8 cellular contexts compared by ENCODE assay signal in the genomic region with DNA sequence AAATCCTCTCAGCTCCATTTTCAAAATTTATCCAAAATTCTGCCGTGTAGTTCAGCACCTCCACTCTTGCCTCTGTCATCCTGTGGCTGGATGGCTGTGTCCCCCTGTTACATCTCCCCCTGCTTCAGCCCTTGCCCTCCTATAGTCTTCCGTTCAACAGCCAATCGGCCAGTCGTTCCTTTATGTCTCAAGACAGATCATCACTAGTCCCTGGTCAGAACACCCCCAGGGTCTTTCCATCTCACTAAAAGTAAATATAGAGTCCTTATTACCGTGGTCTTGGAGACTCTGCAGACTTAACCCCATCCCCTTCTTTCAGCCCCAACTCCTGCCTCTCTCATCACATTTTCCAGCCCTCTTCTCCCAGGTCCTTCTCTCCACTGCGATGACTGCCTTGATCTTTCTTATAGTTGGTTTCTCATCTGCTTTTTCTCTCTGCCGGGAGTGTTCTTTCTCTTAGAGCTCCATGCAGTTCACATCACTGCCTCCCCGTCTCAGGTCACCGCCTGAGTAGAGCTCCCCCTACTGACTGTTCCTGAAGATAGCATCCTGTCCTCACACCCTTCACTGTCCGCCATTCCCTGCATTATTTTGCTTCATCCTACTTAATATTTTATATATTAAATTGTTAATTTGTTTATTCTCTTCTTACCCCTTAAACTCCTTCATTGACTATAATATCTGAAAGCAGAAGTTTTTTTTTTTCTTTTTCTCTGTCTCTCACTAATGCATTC.
DNase-seq lines count a peak whose midpoint lies in the region; ATAC-seq and TF ChIP-seq lines count a peak whose summit lies in the region.

No MANE protein-coding gene starts in this region.

- ATAC-seq in GM19025 (IDR thresholded peaks at IDR 0.05; ENCODE audit: low read depth, unreplicated experiment) (peak; percentile 56), HG02981 (IDR thresholded peaks at IDR 0.05; ENCODE audit: unreplicated experiment) (peak; percentile 84), psoas muscle (no peak)
- ATAC-seq in CD4-positive, alpha-beta T cell (ENCODE audit: poor library complexity): no peak

- H3K9me3 ChIP-seq in endodermal cell (ENCODE audit: control insufficient read depth, low read length) (no peaks in the 10 kb centered on the region), psoas muscle (no peaks in the 10 kb centered on the region)
- H3K9me3 ChIP-seq in CD4-positive, alpha-beta T cell (ENCODE audit: control insufficient read depth, low read length): no peaks in the 10 kb centered on the region

- H3K27ac ChIP-seq in endodermal cell (ENCODE audit: low read depth, low read length) (no peak overlapping the region), psoas muscle (no peak overlapping the region)
- H3K27ac ChIP-seq in CD4-positive, alpha-beta T cell (ENCODE audit: low read depth, low read length): no peak overlapping the region

- no peak overlapping the region for H3K4me3 Mint-ChIP-seq in endodermal cell
- no peak overlapping the region for H3K4me3 Mint-ChIP-seq in CD4-positive, alpha-beta T cell
- no peak overlapping the region for H3K4me3 Mint-ChIP-seq in activated T-helper 1 cell treated with anti-CD3 and anti-CD28 coated beads, Interleukin-12 subunit alpha, Interleukin-12 subunit beta, Interleukin-2, Interleukin-4 antibody, amounts not matched to agents 30 ng/mL and 10 ng/mL and 1 ng/mL, durations not matched to agents 14 hours and 24 hours and 36 hours

- peak; percentile 59 for DNase-seq in D341Med (ENCODE audit: low spot score)
- DNase-seq in NCI-H526 (lab: John Stamatoyannopoulos, UW): peak; percentile 21 to 43
- DNase-seq in endodermal cell: peak; percentile 66
- DNase-seq in psoas muscle: no peak
- no peak for DNase-seq in CD4-positive, alpha-beta T cell
- no peak for DNase-seq in activated T-helper 1 cell treated with anti-CD3 and anti-CD28 coated beads, Interleukin-12 subunit alpha, Interleukin-12 subunit beta, Interleukin-2, Interleukin-4 antibody, amounts not matched to agents 30 ng/mL and 10 ng/mL and 1 ng/mL, durations not matched to agents 14 hours and 24 hours and 36 hours (ENCODE audit: low spot score)

- H3K4me3 ChIP-seq in endodermal cell (ENCODE audit: low read length): no peak overlapping the region
- no peak overlapping the region for H3K4me3 ChIP-seq in psoas muscle

- POLR2A ChIA-PET in CD4-positive, alpha-beta T cell (lab: Charles Lee): no interaction called here

- TF ChIP-seq CTCF in endodermal cell (conservative IDR thresholded peaks at IDR 0.05): peak; percentile 96
- peak; percentile 10 for TF ChIP-seq CTCF in psoas muscle (IDR thresholded peaks at IDR 0.05)
- no peak for TF ChIP-seq CTCF in CD4-positive, alpha-beta T cell (IDR thresholded peaks at IDR 0.05)

- no peaks in the 10 kb centered on the region for H3K4me1 ChIP-seq in endodermal cell (ENCODE audit: control insufficient read depth, insufficient read depth, low read length)
- H3K4me1 ChIP-seq in psoas muscle: no peaks in the 10 kb centered on the region

- H3K27ac Mint-ChIP-seq in endodermal cell: no peak overlapping the region
- no peak overlapping the region for H3K27ac Mint-ChIP-seq in CD4-positive, alpha-beta T cell
- no peak overlapping the region for H3K27ac Mint-ChIP-seq in activated T-helper 1 cell treated with anti-CD3 and anti-CD28 coated beads, Interleukin-12 subunit alpha, Interleukin-12 subunit beta, Interleukin-2, Interleukin-4 antibody, amounts not matched to agents 30 ng/mL and 10 ng/mL and 1 ng/mL, durations not matched to agents 14 hours and 24 hours and 36 hours

- no peak overlapping the region for H3K9ac ChIP-seq in endodermal cell (ENCODE audit: extremely low read depth, low read length, poor library complexity, severe bottlenecking)

- no peaks in the 10 kb centered on the region for H3K36me3 ChIP-seq in endodermal cell (ENCODE audit: control insufficient read depth, insufficient read depth, low read length)
- H3K36me3 ChIP-seq in psoas muscle (ENCODE audit: insufficient read depth in 1 of 2, low read depth in 1 of 2): no peaks in the 10 kb centered on the region

- CTCF ChIA-PET in CD4-positive, alpha-beta T cell (lab: Charles Lee): no interaction called here

- peaks cover 2% of the 10 kb centered on the region for H3K4me1 Mint-ChIP-seq in endodermal cell
- no peaks in the 10 kb centered on the region for H3K4me1 Mint-ChIP-seq in CD4-positive, alpha-beta T cell (ENCODE audit: low read depth)
- no peaks in the 10 kb centered on the region for H3K4me1 Mint-ChIP-seq in activated T-helper 1 cell treated with anti-CD3 and anti-CD28 coated beads, Interleukin-12 subunit alpha, Interleukin-12 subunit beta, Interleukin-2, Interleukin-4 antibody, amounts not matched to agents 30 ng/mL and 10 ng/mL and 1 ng/mL, durations not matched to agents 14 hours and 24 hours and 36 hours (ENCODE audit: low read depth)

- H3K36me3 Mint-ChIP-seq in endodermal cell (ENCODE audit: low read depth): no peaks in the 10 kb centered on the region
- H3K36me3 Mint-ChIP-seq in CD4-positive, alpha-beta T cell (ENCODE audit: low read depth): no peaks in the 10 kb centered on the region
- no peaks in the 10 kb centered on the region for H3K36me3 Mint-ChIP-seq in activated T-helper 1 cell treated with anti-CD3 and anti-CD28 coated beads, Interleukin-12 subunit alpha, Interleukin-12 subunit beta, Interleukin-2, Interleukin-4 antibody, amounts not matched to agents 30 ng/mL and 10 ng/mL and 1 ng/mL, durations not matched to agents 14 hours and 24 hours and 36 hours (ENCODE audit: low read depth)

- H3K9me3 Mint-ChIP-seq in endodermal cell: no peaks in the 10 kb centered on the region
- H3K9me3 Mint-ChIP-seq in CD4-positive, alpha-beta T cell: no peaks in the 10 kb centered on the region
- H3K9me3 Mint-ChIP-seq in activated T-helper 1 cell treated with anti-CD3 and anti-CD28 coated beads, Interleukin-12 subunit alpha, Interleukin-12 subunit beta, Interleukin-2, Interleukin-4 antibody, amounts not matched to agents 30 ng/mL and 10 ng/mL and 1 ng/mL, durations not matched to agents 14 hours and 24 hours and 36 hours: no peaks in the 10 kb centered on the region

- intact Hi-C loops in psoas muscle (cut with DNase I): no loop called here
- intact Hi-C loops in CD4-positive, alpha-beta T cell (cut with DNase I, micrococcal nuclease): no loop called here
- intact Hi-C loops in activated T-helper 1 cell treated with anti-CD3 and anti-CD28 coated beads, Interleukin-12 subunit alpha, Interleukin-12 subunit beta, Interleukin-2, Interleukin-4 antibody, amounts not matched to agents 30 ng/mL and 10 ng/mL and 1 ng/mL, durations not matched to agents 14 hours and 24 hours and 36 hours (cut with micrococcal nuclease): no loop called here

- no peaks in the 10 kb centered on the region for H3K27me3 ChIP-seq in endodermal cell (ENCODE audit: control insufficient read depth, insufficient read depth, low read length, poor library complexity, severe bottlenecking)
- no peaks in the 10 kb centered on the region for H3K27me3 ChIP-seq in psoas muscle (ENCODE audit: insufficient read depth in 3 of 3, low read length in 2 of 3)
- no peaks in the 10 kb centered on the region for H3K27me3 ChIP-seq in CD4-positive, alpha-beta T cell (ENCODE audit: control insufficient read depth, insufficient read depth, low read length)

- WGBS in endodermal cell (ENCODE audit: insufficient coverage in 1 of 2, insufficient read length in 1 of 2), 2 experiments: 58 to 90% methylated on average over 3 to 9 of the region's 10 CpGs
- 38 to 53% (median 53%) methylated on average over 10 of the region's 10 CpGs for WGBS in psoas muscle, 3 donors

- no peaks in the 10 kb centered on the region for H3K27me3 Mint-ChIP-seq in endodermal cell (ENCODE audit: insufficient read depth)
- H3K27me3 Mint-ChIP-seq in CD4-positive, alpha-beta T cell: no peaks in the 10 kb centered on the region
- H3K27me3 Mint-ChIP-seq in activated T-helper 1 cell treated with anti-CD3 and anti-CD28 coated beads, Interleukin-12 subunit alpha, Interleukin-12 subunit beta, Interleukin-2, Interleukin-4 antibody, amounts not matched to agents 30 ng/mL and 10 ng/mL and 1 ng/mL, durations not matched to agents 14 hours and 24 hours and 36 hours (ENCODE audit: insufficient read depth): peaks cover 1% of the 10 kb centered on the region

Comparison
In these comparisons a context has a peak if more than half of its experiments do, and no peak if none do; other contexts are left out.
1. DNase-seq: peak in D341Med (single experiment), NCI-H526 (2 of 2) and endodermal cell (single experiment); none in psoas muscle (0 of 2), CD4-positive, alpha-beta T cell (0 of 10) and activated T-helper 1 cell treated with anti-CD3 and anti-CD28 coated beads, Interleukin-12 subunit alpha, Interleukin-12 subunit beta, Interleukin-2, Interleukin-4 antibody, amounts not matched to agents 30 ng/mL and 10 ng/mL and 1 ng/mL, durations not matched to agents 14 hours and 24 hours and 36 hours (single experiment).
2. ATAC-seq: peak in GM19025 (single experiment) and HG02981 (single experiment); none in psoas muscle (0 of 4) and CD4-positive, alpha-beta T cell (single experiment).